31 cellular contexts compared by ENCODE assay signal in genomic region chr1:30187413-30188023, GRCh38.
"Had no signal": no experiment of that assay in that cellular context is flagged by ENCODE, and none has a peak within 500 bp of the region (broad histone marks: within the 10 kb centered on the region; RNA-seq: fewer than 3 reads in every experiment).

No MANE protein-coding gene starts in this region.

- ATAC-seq: activated naive CD4-positive, alpha-beta T cell treated with anti-CD3 and anti-CD28 coated beads, Interleukin-2, amount 50 U/mL, for 72 hours; activated T-cell treated with anti-CD3 and anti-CD28 coated beads, Interleukin-2, amount 50 U/mL, for 72 hours; activated T-helper 17 cell treated with anti-CD3 and anti-CD28 coated beads, Interleukin-2, amount 50 U/mL, for 72 hours; body of pancreas; Panc1 had no signal

- H3K27me3 ChIP-seq: adrenal gland, body of pancreas, MG63, SJCRH30 had no signal

- H3K4me1 Mint-ChIP-seq: IgD-negative memory B cell had no signal

- H3K27ac ChIP-seq: adrenal gland, body of pancreas, breast epithelium, SJCRH30, SK-N-MC, WERI-Rb-1 had no signal

- H3K4me3 ChIP-seq: adrenal gland, body of pancreas, breast epithelium, MG63, SJCRH30, SK-N-MC had no signal

- H3K36me3 Mint-ChIP-seq: activated naive CD4-positive, alpha-beta T cell treated with anti-CD3 and anti-CD28 coated beads, Interleukin-2, amount 50 U/mL, for 72 hours; IgD-negative memory B cell had no signal

- H3K27ac Mint-ChIP-seq: activated CD4-positive, alpha-beta T cell treated with anti-CD3 and anti-CD28 coated beads, Interleukin-2, amount 10 ng/mL, durations not matched to agents 7 days and 5 days; activated T-cell treated with anti-CD3 and anti-CD28 coated beads, Interleukin-2, amount 50 U/mL, for 72 hours; activated T-helper 17 cell treated with anti-CD3 and anti-CD28 coated beads, Interleukin-2, amount 50 U/mL, for 72 hours; IgD-negative memory B cell had no signal

- DNase-seq: activated CD4-positive, alpha-beta T cell treated with anti-CD3 and anti-CD28 coated beads for 1 hour; activated CD4-positive, alpha-beta T cell treated with anti-CD3 and anti-CD28 coated beads, Interleukin-2, amount 10 ng/mL, durations not matched to agents 7 days and 5 days; activated CD4-positive, alpha-beta T cell treated with anti-CD3 and anti-CD28 coated beads, Interleukin-2, amount 50 U/mL, for 48 hours; activated CD4-positive, CD25-positive, alpha-beta regulatory T cell; activated effector memory CD4-positive, alpha-beta T cell treated with anti-CD3 and anti-CD28 coated beads, Interleukin-2, amount 50 U/mL, for 16 hours; activated naive CD4-positive, alpha-beta T cell; activated T-cell treated with anti-CD3 and anti-CD28 coated beads, Interleukin-2, amount 50 U/mL, for 1 hour; activated T-cell treated with anti-CD3 and anti-CD28 coated beads, Interleukin-2, amount 50 U/mL, for 72 hours; adrenal gland; body of pancreas; Kasumi-1; KG1; MG63; NCI-H1048; NCI-H1105 treated with DMSO at 0.1 percent for 48 hours; NCI-H1436; NCI-H1694; NCI-H2029; NCI-H345; NCI-H510A; NCI-H526 treated with DMSO at 0.1 percent for 48 hours; SHP77; SJCRH30; T1000; WERI-Rb-1 had no signal

- H3K4me1 ChIP-seq: body of pancreas, breast epithelium had no signal

- H3K9me3 ChIP-seq: adrenal gland, body of pancreas, breast epithelium, MG63, SJCRH30 had no signal

- H3K27me3 Mint-ChIP-seq: activated CD4-positive, alpha-beta T cell treated with anti-CD3 and anti-CD28 coated beads, Interleukin-2, amount 10 ng/mL, durations not matched to agents 7 days and 5 days; activated T-helper 17 cell treated with anti-CD3 and anti-CD28 coated beads, Interleukin-2, amount 50 U/mL, for 72 hours had no signal

- H3K36me3 ChIP-seq: adrenal gland, breast epithelium, MG63, SJCRH30, WERI-Rb-1 had no signal

- H3K9me3 Mint-ChIP-seq: activated CD4-positive, alpha-beta T cell treated with anti-CD3 and anti-CD28 coated beads, Interleukin-2, amount 10 ng/mL, durations not matched to agents 7 days and 5 days; activated naive CD4-positive, alpha-beta T cell treated with anti-CD3 and anti-CD28 coated beads, Interleukin-2, amount 50 U/mL, for 72 hours; activated T-cell treated with anti-CD3 and anti-CD28 coated beads, Interleukin-2, amount 50 U/mL, for 72 hours; activated T-helper 17 cell treated with anti-CD3 and anti-CD28 coated beads, Interleukin-2, amount 50 U/mL, for 72 hours; IgD-negative memory B cell had no signal

- H3K4me3 Mint-ChIP-seq: activated CD4-positive, alpha-beta T cell treated with anti-CD3 and anti-CD28 coated beads, Interleukin-2, amount 10 ng/mL, durations not matched to agents 7 days and 5 days; activated T-cell treated with anti-CD3 and anti-CD28 coated beads, Interleukin-2, amount 50 U/mL, for 72 hours; activated T-helper 17 cell treated with anti-CD3 and anti-CD28 coated beads, Interleukin-2, amount 50 U/mL, for 72 hours; IgD-negative memory B cell had no signal
